22 cellular contexts compared by ENCODE assay signal in the genomic region with DNA sequence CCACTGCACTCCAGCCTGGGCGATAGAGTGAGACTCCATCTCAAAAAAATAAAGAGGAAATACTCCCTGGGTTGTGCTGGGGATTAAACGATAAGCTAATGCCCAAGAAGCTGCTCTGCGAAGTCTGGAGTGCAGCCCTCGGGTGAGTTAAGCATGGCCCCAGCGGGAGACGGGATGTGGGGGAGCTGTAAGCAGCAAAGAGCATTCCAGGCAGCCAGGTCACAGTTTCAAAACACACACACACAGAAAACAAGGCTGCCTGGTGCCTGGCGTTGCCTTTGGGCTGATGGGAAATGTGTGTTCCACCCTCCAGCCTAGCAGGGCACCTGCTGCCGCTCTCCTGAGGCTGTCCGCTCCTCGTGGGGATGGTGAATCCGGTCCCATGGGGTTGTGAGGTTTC. TPM values are rescaled to one million over a fixed set of nuclear protein-coding genes. Genes with fewer than 3 reads are reported as not detected.
DNase-seq lines count a peak whose midpoint lies in the region; ATAC-seq, FAIRE-seq and TF ChIP-seq lines count a peak whose summit lies in the region.
"Had no signal": no experiment of that assay in that cellular context is flagged by ENCODE, and none has a peak within 500 bp of the region (broad histone marks: within the 10 kb centered on the region; RNA-seq: fewer than 3 reads in every experiment).

No MANE protein-coding gene starts in this region.

- H3K27ac Mint-ChIP-seq in nephron: peak overlapping the region in 2 of 3 experiments; percentile 36 to 66

- TF ChIP-seq EP300 in H1 (IDR thresholded peaks at IDR 0.05; ENCODE audit: borderline replicate concordance in 1 of 2, low read depth in 2 of 2, low read length in 2 of 2): no peak

- H3K9ac ChIP-seq in H1 (replicated peaks in 1 of 4; ENCODE audit: extremely low read depth in 1 of 4, low read depth in 3 of 4, low read length in 3 of 4): no peak overlapping the region

- intact Hi-C loops in left ventricle myocardium superior (cut with micrococcal nuclease): no loop called here

- no peak overlapping the region for H2AFZ ChIP-seq in H1 (ENCODE audit: low read length)

- no peak for TF ChIP-seq RAD21 in H1 (IDR thresholded peaks at IDR 0.05 in 1 of 2, conservative IDR thresholded peaks at IDR 0.05 in 1 of 2; ENCODE audit: low read depth in 2 of 2, low read length in 2 of 2)

- no peak overlapping the region for H3K4ac ChIP-seq in H1 (replicated peaks; ENCODE audit: insufficient read length, low read depth, low read length)

- H3K23me2 ChIP-seq in H1 (ENCODE audit: low read depth, low read length): no peaks in the 10 kb centered on the region

- H3K27ac ChIP-seq in H1 (ENCODE audit: low read depth, low read length): no peak overlapping the region
- H3K27ac ChIP-seq: heart left ventricle, thyroid gland had no signal

- H3K4me2 ChIP-seq in H1 (ENCODE audit: insufficient read depth in 1 of 2, low read depth in 2 of 2, low read length in 2 of 2): no peak overlapping the region

- no peak overlapping the region for H3K56ac ChIP-seq in H1 (replicated peaks; ENCODE audit: insufficient read length, low read depth, low read length)

- FAIRE-seq in H1 (lab: Jason Lieb, UNC): no peak
- FAIRE-seq in urothelium cell line (lab: Jason Lieb, UNC): no peak

- H3K79me1 ChIP-seq in H1 (ENCODE audit: low read depth, low read length): no peaks in the 10 kb centered on the region

- H3K14ac ChIP-seq in H1 (ENCODE audit: insufficient read length): no peak overlapping the region

- H3K36me3 ChIP-seq in MG63: peaks cover 66% of the 10 kb centered on the region
- H3K36me3 ChIP-seq in H1 (ENCODE audit: control insufficient read depth in 2 of 4, insufficient read depth in 4 of 4, low read length in 3 of 4): no peaks in the 10 kb centered on the region

- no peaks in the 10 kb centered on the region for H3K27me3 ChIP-seq in MG63
- H3K27me3 ChIP-seq in H1 (replicated peaks in 1 of 4; ENCODE audit: control insufficient read depth in 3 of 4, extremely low read depth in 1 of 4, insufficient read depth in 3 of 4, low read length in 3 of 4): no peaks in the 10 kb centered on the region
- H3K27me3 ChIP-seq: heart left ventricle, thyroid gland had no signal

- peaks cover 15% of the 10 kb centered on the region for H3K4me1 Mint-ChIP-seq in nephron

- H4K5ac ChIP-seq in H1 (ENCODE audit: insufficient read length, low read depth, low read length): no peak overlapping the region

- H3K4me3 ChIP-seq in AG09309 (ENCODE audit: control insufficient read depth, low read depth, low read length) (no peak overlapping the region), MG63 (no peak overlapping the region), H1 (ENCODE audit: extremely low read depth in 1 of 4, insufficient read depth in 2 of 4, low read depth in 3 of 4, low read length in 4 of 4) (no peak overlapping the region)
- H3K4me3 ChIP-seq: heart left ventricle, thyroid gland had no signal

- ATAC-seq in HG02763 (IDR thresholded peaks at IDR 0.05; ENCODE audit: unreplicated experiment) (no peak), left ventricle myocardium superior (no peak)
- ATAC-seq: activated T-cell treated with anti-CD3 and anti-CD28 coated beads, Interleukin-2, amount 50 U/mL, for 4 hours had no signal

- H4K8ac ChIP-seq in H1 (ENCODE audit: extremely low read depth, insufficient read depth, low read length): no peak overlapping the region; the same call in 1 of the 2 replicates

- H3K79me2 ChIP-seq in H1 (ENCODE audit: control insufficient read depth in 1 of 2, insufficient read depth in 2 of 2, low read length in 2 of 2): no peaks in the 10 kb centered on the region

- no peaks in the 10 kb centered on the region for H3K9me3 ChIP-seq in MG63
- H3K9me3 ChIP-seq in H1 (ENCODE audit: insufficient read depth in 2 of 2, low read depth in 1 of 2, low read length in 1 of 2): no peaks in the 10 kb centered on the region
- H3K9me3 ChIP-seq: heart left ventricle, thyroid gland had no signal

- H3K27me3 Mint-ChIP-seq in nephron (ENCODE audit: low read depth): peaks cover 12% of the 10 kb centered on the region
- H3K27me3 Mint-ChIP-seq: naive B cell had no signal

- no peak overlapping the region for H2BK120ac ChIP-seq in H1 (replicated peaks; ENCODE audit: low read depth, low read length)

- DNase-seq in AG09309 (ENCODE audit: low read depth) (peak; percentile 42), MG63 (peak; percentile 40), H1 (ENCODE audit: low read depth in 1 of 2, low spot score in 2 of 2) (no peak), urothelium cell line (ENCODE audit: low spot score) (no peak), GF-D8 (lab: John Stamatoyannopoulos, UW) (no peak), left ventricle myocardium superior (no peak)
- DNase-seq: activated CD4-positive, alpha-beta T cell treated with anti-CD3 and anti-CD28 coated beads, Interleukin-2, amount 50 U/mL, for 4 hours; activated T-cell treated with anti-CD3 and anti-CD28 coated beads, Interleukin-2, amount 50 U/mL, for 4 hours; AML-193; DMS153; H9; left cardiac atrium; naive B cell; NCI-H2171; NK-92 treated with Interleukin-12 subunit alpha and Interleukin-12 subunit beta, amount 100 ng/mL, for 24 hours; stimulated activated CD4-positive, alpha-beta T cell treated with anti-CD3 and anti-CD28 coated beads, Interleukin-2, amount 100 ng/mL, for 24 hours; stimulated activated CD8-positive, alpha-beta memory T cell treated with anti-CD3 and anti-CD28 coated beads, Interleukin-4, amount 100 ng/mL, for 48 hours; T-helper 2 cell; thyroid gland had no signal

- WGBS in H1 (ENCODE audit: extremely low coverage in 1 of 2, insufficient coverage in 1 of 2, insufficient read length in 1 of 2, insufficient replicate concordance in 2 of 2, low coverage in 1 of 2, low lambda C conversion rate in 2 of 2, missing lambda C conversion rate in 1 of 2), 2 experiments: 89% methylated on average over 11 of the region's 11 CpGs; no CpG with 5 or more reads in 1 of the 2 experiments

- no peak overlapping the region for H3K18ac ChIP-seq in H1 (ENCODE audit: extremely low read depth, low read length)

- H4K20me1 ChIP-seq in H1 (replicated peaks in 1 of 2; ENCODE audit: control insufficient read depth in 1 of 2, insufficient read depth in 2 of 2, low read length in 2 of 2): peaks cover 0 to 2% of the 10 kb centered on the region in 2 experiments

- no peaks in the 10 kb centered on the region for H3K36me3 Mint-ChIP-seq in nephron (ENCODE audit: low read depth)

- no peaks in the 10 kb centered on the region for H3K4me1 ChIP-seq in H1 (replicated peaks in 1 of 4; ENCODE audit: control insufficient read depth in 3 of 4, insufficient read depth in 4 of 4, low read length in 3 of 4)
- H3K4me1 ChIP-seq: heart left ventricle, thyroid gland had no signal

- H3K4me3 Mint-ChIP-seq in nephron: no peak overlapping the region
- H3K4me3 Mint-ChIP-seq: activated T-cell treated with anti-CD3 and anti-CD28 coated beads, Interleukin-2, amount 50 U/mL, for 4 hours; H9; naive B cell had no signal

- no peak overlapping the region for H2AK5ac ChIP-seq in H1 (ENCODE audit: low read depth, low read length)

- POLR2A ChIA-PET in H1 (lab: Charles Lee; ENCODE audit: partially characterized antibody): interaction anchor here (1.4 kb wide), 1 partner anchor 23 kb away, joined by 3 read pairs; no protein-coding TSS in a partner anchor

- H3K23ac ChIP-seq in H1 (ENCODE audit: insufficient read length): no peak overlapping the region

- H3K9me3 Mint-ChIP-seq in nephron: no peaks in the 10 kb centered on the region
- H3K9me3 Mint-ChIP-seq: activated T-cell treated with anti-CD3 and anti-CD28 coated beads, Interleukin-2, amount 50 U/mL, for 4 hours; H9; naive B cell had no signal

- H2BK15ac ChIP-seq in H1 (ENCODE audit: low read length): no peak overlapping the region

- no peak overlapping the region for H2BK12ac ChIP-seq in H1 (ENCODE audit: low read depth, low read length)

- H4K91ac ChIP-seq in H1 (replicated peaks; ENCODE audit: insufficient read length, low read length): no peak overlapping the region

- no peak overlapping the region for H2BK20ac ChIP-seq in H1 (ENCODE audit: low read length)

- TF ChIP-seq POLR2A in H1 (IDR thresholded peaks at IDR 0.05; ENCODE audit: control extremely low read depth in 1 of 2, low read depth in 2 of 2, low read length in 2 of 2): no peak

- TF ChIP-seq CTCF in AG09309 (IDR thresholded peaks at IDR 0.05; ENCODE audit: control insufficient read depth, insufficient read depth, low read depth, low read length, missing control alignments): no peak
- TF ChIP-seq CTCF in H1 (IDR thresholded peaks at IDR 0.05; ENCODE audit: control extremely low read depth in 1 of 3, insufficient read depth in 1 of 3, low read depth in 1 of 3, low read length in 3 of 3): no peak
- no peak for TF ChIP-seq CTCF in nephron (IDR thresholded peaks at IDR 0.05; ENCODE audit: unreplicated experiment in 3 of 3)

- H2BK5ac ChIP-seq in H1 (ENCODE audit: low read depth, low read length): no peak overlapping the region

- CTCF ChIA-PET in H1 (lab: Charles Lee; ENCODE audit: partially characterized antibody): interaction anchor here (1.1 to 2.2 kb wide), 6 partner anchors 9 to 282 kb away, joined by 4 to 13 read pairs (median 6); no protein-coding TSS in a partner anchor

TF ChIP-seq in H1, 55 proteins besides CTCF, POLR2A, EP300 and RAD21:
- TF ChIP-seq KDM1A (IDR thresholded peaks at IDR 0.05; ENCODE audit: borderline replicate concordance, low read length): no peak
- TF ChIP-seq TEAD4 (IDR thresholded peaks at IDR 0.05; ENCODE audit: low read depth, low read length): 0 out of 2 replicates have a peak, but pooled peaks have one; percentile 12

RNA-seq across cellular contexts. Expression of a gene that starts 24.1 kb away (rescaled TPM):
- 471 and 646 TPM in 2 replicates for total RNA-seq in MG63 (2014; rRNA removed; shearing (Covaris generic); ENCODE audit: low replicate concordance)
- 73.6 and 76.7 TPM in 2 replicates for total RNA-seq in H1 (2021; fragmentation: NEBNext Ultra II Directional; extraction: Animal tissue kit (Norgen Biotek cat#: 25700))
- polyA plus RNA-seq in H1 (2011; rRNA removed): 39.9 and 57.2 TPM in 2 replicates
- 52.1 TPM for polyA plus RNA-seq in H1 (2011; cell fraction: cytosol; rRNA removed)
- 28.3 TPM for polyA plus RNA-seq in H1 (2011; cell fraction: nucleus; rRNA removed)
- 51.1 to 69.3 TPM (median 56.4 TPM) in 4 replicates for polyA plus RNA-seq in H1 (2012, experiment 1 of 2)
- 47.0 TPM for polyA plus RNA-seq in H1 (2012, experiment 2 of 2)
- 36.2 TPM for polyA plus RNA-seq in H1 (2013, experiment 1 of 2)
- polyA plus RNA-seq in H1 (2013, experiment 2 of 2): 38.4 TPM
- 62.9 and 69.6 TPM in 2 replicates for polyA minus RNA-seq in H1 (2011; rRNA and poly(A)+ RNA removed)
- 26.7 TPM for polyA minus RNA-seq in H1 (2011; cell fraction: cytosol; rRNA and poly(A)+ RNA removed)
- 24.6 TPM for polyA minus RNA-seq in H1 (2011; cell fraction: nucleus; rRNA and poly(A)+ RNA removed)
- total RNA-seq in left ventricle myocardium superior: 26.4 TPM

Comparison
In these comparisons a context has a peak if more than half of its experiments do, and no peak if none do; other contexts are left out.
1. DNase-seq: peak in AG09309 (single experiment) and MG63 (single experiment); none in H1 (0 of 2), urothelium cell line (single experiment), GF-D8 (single experiment) and left ventricle myocardium superior (single experiment).